In genomic region chr13:51583875-51584730, GRCh38 we compare ENCODE assay signal across 8 cellular contexts.
DNase-seq lines count a peak whose midpoint lies in the region; ATAC-seq, FAIRE-seq and TF ChIP-seq lines count a peak whose summit lies in the region.

WDFY2 (plus strand) TSS chr13:51584462; CDS start chr13:51584688, 226 bp downstream.

- TF ChIP-seq CTCF in AG09319 (IDR thresholded peaks at IDR 0.05; ENCODE audit: low read depth, low read length) = peak; percentile 12

- ATAC-seq in GM19025 (IDR thresholded peaks at IDR 0.05; ENCODE audit: low read depth, unreplicated experiment) (peak; percentile 70), HG03342 (IDR thresholded peaks at IDR 0.05; ENCODE audit: unreplicated experiment) (peak; percentile 80)

- FAIRE-seq in islet of Langerhans (lab: Jason Lieb, UNC) = peak; percentile 78

- peak; percentile 100 for DNase-seq in AG09319 (ENCODE audit: extremely low read depth, low read depth)
- DNase-seq in NCI-H446 (lab: John Stamatoyannopoulos, UW) = peak; percentile 96 to 98
- DNase-seq in activated CD4-positive, CD25-positive, alpha-beta regulatory T cell treated with anti-CD3 and anti-CD28 coated beads, Interleukin-2, amount 50 U/mL, for 16 hours (ENCODE audit: low read depth, low spot score) = peak; percentile 95
- DNase-seq in cerebellar cortex (ENCODE audit: low spot score) = peak; percentile 100
- peak; percentile 99 for DNase-seq in stimulated activated CD4-positive, alpha-beta T cell treated with anti-CD3 and anti-CD28 coated beads, Interleukin-12 subunit alpha, Interleukin-12 subunit beta, amount 100 ng/mL, for 4 hours

Comparison
In these comparisons a context has a peak if more than half of its experiments do, and no peak if none do; other contexts are left out.
1. Peak in every context shown above with its lines: DNase-seq and ATAC-seq.